In the genomic region with DNA sequence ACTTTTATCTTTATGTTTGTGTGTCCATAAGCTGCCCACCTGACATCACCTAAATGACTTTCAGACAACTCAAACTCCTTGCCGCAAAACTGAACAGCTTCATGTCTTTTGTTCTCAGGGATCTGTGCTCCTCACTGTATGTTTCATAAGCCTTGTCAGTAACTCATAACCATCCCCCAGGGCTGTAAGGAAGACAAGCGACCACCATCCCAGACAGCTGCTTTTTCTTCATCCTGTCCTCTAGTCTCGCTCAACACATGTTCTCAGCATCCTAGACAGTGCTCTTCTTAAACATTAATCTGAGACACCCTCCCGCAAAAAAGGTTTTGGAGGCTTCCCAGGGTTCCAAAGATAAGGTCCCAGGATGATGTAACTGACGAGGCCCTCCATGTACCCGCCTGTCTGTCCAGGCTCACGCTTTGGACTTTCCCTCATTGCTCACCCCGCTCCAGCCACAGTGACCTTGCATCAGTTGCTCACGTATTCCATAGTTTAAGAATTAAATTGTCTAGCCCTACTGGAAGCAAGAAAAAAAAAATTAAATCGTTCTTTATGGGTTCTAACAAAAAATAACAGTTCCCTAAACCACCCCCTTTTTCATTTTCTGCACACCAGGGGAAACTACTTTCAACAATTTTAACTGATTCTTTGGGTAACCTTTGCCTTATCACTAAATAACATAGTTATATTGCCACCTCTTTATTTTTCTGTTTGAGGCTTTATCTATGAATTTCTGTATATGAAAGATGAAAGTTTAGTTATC, we compare ENCODE assay signal across 1 cellular context.
A peak's percentile ranks its signal among the peaks of the same experiment; 100 is the strongest.
TF ChIP-seq lines count a peak whose summit lies in the region.

No MANE protein-coding gene starts in this region.

TF ChIP-seq in K562, 482 proteins besides CTCF, POLR2A, EP300 and RAD21 (continued from another document and continues in another):
- TF ChIP-seq, protein P1, sequence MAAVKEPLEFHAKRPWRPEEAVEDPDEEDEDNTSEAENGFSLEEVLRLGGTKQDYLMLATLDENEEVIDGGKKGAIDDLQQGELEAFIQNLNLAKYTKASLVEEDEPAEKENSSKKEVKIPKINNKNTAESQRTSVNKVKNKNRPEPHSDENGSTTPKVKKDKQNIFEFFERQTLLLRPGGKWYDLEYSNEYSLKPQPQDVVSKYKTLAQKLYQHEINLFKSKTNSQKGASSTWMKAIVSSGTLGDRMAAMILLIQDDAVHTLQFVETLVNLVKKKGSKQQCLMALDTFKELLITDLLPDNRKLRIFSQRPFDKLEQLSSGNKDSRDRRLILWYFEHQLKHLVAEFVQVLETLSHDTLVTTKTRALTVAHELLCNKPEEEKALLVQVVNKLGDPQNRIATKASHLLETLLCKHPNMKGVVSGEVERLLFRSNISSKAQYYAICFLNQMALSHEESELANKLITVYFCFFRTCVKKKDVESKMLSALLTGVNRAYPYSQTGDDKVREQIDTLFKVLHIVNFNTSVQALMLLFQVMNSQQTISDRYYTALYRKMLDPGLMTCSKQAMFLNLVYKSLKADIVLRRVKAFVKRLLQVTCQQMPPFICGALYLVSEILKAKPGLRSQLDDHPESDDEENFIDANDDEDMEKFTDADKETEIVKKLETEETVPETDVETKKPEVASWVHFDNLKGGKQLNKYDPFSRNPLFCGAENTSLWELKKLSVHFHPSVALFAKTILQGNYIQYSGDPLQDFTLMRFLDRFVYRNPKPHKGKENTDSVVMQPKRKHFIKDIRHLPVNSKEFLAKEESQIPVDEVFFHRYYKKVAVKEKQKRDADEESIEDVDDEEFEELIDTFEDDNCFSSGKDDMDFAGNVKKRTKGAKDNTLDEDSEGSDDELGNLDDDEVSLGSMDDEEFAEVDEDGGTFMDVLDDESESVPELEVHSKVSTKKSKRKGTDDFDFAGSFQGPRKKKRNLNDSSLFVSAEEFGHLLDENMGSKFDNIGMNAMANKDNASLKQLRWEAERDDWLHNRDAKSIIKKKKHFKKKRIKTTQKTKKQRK (IDR thresholded peaks at IDR 0.05; ENCODE audit: borderline replicate concordance, low read depth, low read length) = no peak
- peak; percentile 51 for TF ChIP-seq L3MBTL2 (IDR thresholded peaks at IDR 0.05)
- no peak for TF ChIP-seq HNRNPL (IDR thresholded peaks at IDR 0.05; ENCODE audit: low read depth, low read length)
- no peak for TF ChIP-seq MEIS2 (IDR thresholded peaks at IDR 0.05; ENCODE audit: partially characterized antibody)
- TF ChIP-seq, protein P2, sequence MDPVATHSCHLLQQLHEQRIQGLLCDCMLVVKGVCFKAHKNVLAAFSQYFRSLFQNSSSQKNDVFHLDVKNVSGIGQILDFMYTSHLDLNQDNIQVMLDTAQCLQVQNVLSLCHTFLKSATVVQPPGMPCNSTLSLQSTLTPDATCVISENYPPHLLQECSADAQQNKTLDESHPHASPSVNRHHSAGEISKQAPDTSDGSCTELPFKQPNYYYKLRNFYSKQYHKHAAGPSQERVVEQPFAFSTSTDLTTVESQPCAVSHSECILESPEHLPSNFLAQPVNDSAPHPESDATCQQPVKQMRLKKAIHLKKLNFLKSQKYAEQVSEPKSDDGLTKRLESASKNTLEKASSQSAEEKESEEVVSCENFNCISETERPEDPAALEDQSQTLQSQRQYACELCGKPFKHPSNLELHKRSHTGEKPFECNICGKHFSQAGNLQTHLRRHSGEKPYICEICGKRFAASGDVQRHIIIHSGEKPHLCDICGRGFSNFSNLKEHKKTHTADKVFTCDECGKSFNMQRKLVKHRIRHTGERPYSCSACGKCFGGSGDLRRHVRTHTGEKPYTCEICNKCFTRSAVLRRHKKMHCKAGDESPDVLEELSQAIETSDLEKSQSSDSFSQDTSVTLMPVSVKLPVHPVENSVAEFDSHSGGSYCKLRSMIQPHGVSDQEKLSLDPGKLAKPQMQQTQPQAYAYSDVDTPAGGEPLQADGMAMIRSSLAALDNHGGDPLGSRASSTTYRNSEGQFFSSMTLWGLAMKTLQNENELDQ (CRISPR knock-in tag; IDR thresholded peaks at IDR 0.05; ENCODE audit: borderline replicate concordance) = no peak
- no peak for TF ChIP-seq SIN3A (IDR thresholded peaks at IDR 0.05; ENCODE audit: borderline replicate concordance in 2 of 2, control insufficient read depth in 1 of 2, low read depth in 2 of 2, low read length in 2 of 2)
- no peak for TF ChIP-seq ZNF561 (CRISPR knock-in tag; conservative IDR thresholded peaks at IDR 0.05)
- TF ChIP-seq, protein P3, sequence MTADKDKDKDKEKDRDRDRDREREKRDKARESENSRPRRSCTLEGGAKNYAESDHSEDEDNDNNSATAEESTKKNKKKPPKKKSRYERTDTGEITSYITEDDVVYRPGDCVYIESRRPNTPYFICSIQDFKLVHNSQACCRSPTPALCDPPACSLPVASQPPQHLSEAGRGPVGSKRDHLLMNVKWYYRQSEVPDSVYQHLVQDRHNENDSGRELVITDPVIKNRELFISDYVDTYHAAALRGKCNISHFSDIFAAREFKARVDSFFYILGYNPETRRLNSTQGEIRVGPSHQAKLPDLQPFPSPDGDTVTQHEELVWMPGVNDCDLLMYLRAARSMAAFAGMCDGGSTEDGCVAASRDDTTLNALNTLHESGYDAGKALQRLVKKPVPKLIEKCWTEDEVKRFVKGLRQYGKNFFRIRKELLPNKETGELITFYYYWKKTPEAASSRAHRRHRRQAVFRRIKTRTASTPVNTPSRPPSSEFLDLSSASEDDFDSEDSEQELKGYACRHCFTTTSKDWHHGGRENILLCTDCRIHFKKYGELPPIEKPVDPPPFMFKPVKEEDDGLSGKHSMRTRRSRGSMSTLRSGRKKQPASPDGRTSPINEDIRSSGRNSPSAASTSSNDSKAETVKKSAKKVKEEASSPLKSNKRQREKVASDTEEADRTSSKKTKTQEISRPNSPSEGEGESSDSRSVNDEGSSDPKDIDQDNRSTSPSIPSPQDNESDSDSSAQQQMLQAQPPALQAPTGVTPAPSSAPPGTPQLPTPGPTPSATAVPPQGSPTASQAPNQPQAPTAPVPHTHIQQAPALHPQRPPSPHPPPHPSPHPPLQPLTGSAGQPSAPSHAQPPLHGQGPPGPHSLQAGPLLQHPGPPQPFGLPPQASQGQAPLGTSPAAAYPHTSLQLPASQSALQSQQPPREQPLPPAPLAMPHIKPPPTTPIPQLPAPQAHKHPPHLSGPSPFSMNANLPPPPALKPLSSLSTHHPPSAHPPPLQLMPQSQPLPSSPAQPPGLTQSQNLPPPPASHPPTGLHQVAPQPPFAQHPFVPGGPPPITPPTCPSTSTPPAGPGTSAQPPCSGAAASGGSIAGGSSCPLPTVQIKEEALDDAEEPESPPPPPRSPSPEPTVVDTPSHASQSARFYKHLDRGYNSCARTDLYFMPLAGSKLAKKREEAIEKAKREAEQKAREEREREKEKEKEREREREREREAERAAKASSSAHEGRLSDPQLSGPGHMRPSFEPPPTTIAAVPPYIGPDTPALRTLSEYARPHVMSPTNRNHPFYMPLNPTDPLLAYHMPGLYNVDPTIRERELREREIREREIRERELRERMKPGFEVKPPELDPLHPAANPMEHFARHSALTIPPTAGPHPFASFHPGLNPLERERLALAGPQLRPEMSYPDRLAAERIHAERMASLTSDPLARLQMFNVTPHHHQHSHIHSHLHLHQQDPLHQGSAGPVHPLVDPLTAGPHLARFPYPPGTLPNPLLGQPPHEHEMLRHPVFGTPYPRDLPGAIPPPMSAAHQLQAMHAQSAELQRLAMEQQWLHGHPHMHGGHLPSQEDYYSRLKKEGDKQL (CRISPR knock-in tag; IDR thresholded peaks at IDR 0.05; ENCODE audit: borderline replicate concordance) = no peak
- 0 out of 2 replicates have a peak, but pooled peaks have one; percentile 26 for TF ChIP-seq ZNF589 (CRISPR knock-in tag; IDR thresholded peaks at IDR 0.05; ENCODE audit: low read depth)
- no peak for TF ChIP-seq ZNF324 (CRISPR knock-in tag; IDR thresholded peaks at IDR 0.05)
- TF ChIP-seq TEAD1 (CRISPR knock-in tag; IDR thresholded peaks at IDR 0.05) = no peak
- TF ChIP-seq, protein P4, sequence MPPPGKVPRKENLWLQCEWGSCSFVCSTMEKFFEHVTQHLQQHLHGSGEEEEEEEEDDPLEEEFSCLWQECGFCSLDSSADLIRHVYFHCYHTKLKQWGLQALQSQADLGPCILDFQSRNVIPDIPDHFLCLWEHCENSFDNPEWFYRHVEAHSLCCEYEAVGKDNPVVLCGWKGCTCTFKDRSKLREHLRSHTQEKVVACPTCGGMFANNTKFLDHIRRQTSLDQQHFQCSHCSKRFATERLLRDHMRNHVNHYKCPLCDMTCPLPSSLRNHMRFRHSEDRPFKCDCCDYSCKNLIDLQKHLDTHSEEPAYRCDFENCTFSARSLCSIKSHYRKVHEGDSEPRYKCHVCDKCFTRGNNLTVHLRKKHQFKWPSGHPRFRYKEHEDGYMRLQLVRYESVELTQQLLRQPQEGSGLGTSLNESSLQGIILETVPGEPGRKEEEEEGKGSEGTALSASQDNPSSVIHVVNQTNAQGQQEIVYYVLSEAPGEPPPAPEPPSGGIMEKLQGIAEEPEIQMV (tag; conservative IDR thresholded peaks at IDR 0.05; ENCODE audit: low read depth) = no peak
- TF ChIP-seq ESRRA (IDR thresholded peaks at IDR 0.05; ENCODE audit: borderline replicate concordance, low read depth) = peak; percentile 31; the same call in 1 of the 2 replicates
- TF ChIP-seq GATAD2A (IDR thresholded peaks at IDR 0.05) = no peak
- TF ChIP-seq, protein P5, sequence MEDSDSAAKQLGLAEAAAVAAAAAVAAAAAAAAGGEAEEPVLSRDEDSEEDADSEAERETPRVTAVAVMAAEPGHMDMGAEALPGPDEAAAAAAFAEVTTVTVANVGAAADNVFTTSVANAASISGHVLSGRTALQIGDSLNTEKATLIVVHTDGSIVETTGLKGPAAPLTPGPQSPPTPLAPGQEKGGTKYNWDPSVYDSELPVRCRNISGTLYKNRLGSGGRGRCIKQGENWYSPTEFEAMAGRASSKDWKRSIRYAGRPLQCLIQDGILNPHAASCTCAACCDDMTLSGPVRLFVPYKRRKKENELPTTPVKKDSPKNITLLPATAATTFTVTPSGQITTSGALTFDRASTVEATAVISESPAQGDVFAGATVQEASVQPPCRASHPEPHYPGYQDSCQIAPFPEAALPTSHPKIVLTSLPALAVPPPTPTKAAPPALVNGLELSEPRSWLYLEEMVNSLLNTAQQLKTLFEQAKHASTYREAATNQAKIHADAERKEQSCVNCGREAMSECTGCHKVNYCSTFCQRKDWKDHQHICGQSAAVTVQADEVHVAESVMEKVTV (CRISPR knock-in tag; IDR thresholded peaks at IDR 0.05) = no peak
- TF ChIP-seq, protein P6, sequence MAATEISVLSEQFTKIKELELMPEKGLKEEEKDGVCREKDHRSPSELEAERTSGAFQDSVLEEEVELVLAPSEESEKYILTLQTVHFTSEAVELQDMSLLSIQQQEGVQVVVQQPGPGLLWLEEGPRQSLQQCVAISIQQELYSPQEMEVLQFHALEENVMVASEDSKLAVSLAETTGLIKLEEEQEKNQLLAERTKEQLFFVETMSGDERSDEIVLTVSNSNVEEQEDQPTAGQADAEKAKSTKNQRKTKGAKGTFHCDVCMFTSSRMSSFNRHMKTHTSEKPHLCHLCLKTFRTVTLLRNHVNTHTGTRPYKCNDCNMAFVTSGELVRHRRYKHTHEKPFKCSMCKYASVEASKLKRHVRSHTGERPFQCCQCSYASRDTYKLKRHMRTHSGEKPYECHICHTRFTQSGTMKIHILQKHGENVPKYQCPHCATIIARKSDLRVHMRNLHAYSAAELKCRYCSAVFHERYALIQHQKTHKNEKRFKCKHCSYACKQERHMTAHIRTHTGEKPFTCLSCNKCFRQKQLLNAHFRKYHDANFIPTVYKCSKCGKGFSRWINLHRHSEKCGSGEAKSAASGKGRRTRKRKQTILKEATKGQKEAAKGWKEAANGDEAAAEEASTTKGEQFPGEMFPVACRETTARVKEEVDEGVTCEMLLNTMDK (IDR thresholded peaks at IDR 0.05; ENCODE audit: borderline replicate concordance, insufficient read depth, low read depth, low read length, poor library complexity, severe bottlenecking) = no peak
- TF ChIP-seq HDGF (IDR thresholded peaks at IDR 0.05) = no peak
- TF ChIP-seq DIDO1 (tag; IDR thresholded peaks at IDR 0.05; ENCODE audit: low read depth) = no peak
- TF ChIP-seq ZNF766 (CRISPR knock-in tag; conservative IDR thresholded peaks at IDR 0.05) = no peak
- no peak for TF ChIP-seq ELF2 (CRISPR knock-in tag; IDR thresholded peaks at IDR 0.05)
- TF ChIP-seq, protein P7, sequence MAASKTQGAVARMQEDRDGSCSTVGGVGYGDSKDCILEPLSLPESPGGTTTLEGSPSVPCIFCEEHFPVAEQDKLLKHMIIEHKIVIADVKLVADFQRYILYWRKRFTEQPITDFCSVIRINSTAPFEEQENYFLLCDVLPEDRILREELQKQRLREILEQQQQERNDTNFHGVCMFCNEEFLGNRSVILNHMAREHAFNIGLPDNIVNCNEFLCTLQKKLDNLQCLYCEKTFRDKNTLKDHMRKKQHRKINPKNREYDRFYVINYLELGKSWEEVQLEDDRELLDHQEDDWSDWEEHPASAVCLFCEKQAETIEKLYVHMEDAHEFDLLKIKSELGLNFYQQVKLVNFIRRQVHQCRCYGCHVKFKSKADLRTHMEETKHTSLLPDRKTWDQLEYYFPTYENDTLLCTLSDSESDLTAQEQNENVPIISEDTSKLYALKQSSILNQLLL (CRISPR knock-in tag; IDR thresholded peaks at IDR 0.05; ENCODE audit: borderline replicate concordance) = no peak
- TF ChIP-seq JUN (IDR thresholded peaks at IDR 0.05; ENCODE audit: borderline replicate concordance, low read depth, low read length) = no peak
- no peak for TF ChIP-seq JUN (CRISPR knock-in tag; IDR thresholded peaks at IDR 0.05; ENCODE audit: borderline replicate concordance)
- TF ChIP-seq, protein P8, sequence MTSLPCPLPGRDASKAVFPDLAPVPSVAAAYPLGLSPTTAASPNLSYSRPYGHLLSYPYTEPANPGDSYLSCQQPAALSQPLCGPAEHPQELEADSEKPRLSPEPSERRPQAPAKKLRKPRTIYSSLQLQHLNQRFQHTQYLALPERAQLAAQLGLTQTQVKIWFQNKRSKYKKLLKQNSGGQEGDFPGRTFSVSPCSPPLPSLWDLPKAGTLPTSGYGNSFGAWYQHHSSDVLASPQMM (CRISPR knock-in tag; IDR thresholded peaks at IDR 0.05) = no peak
- no peak for TF ChIP-seq BRF1 (IDR thresholded peaks at IDR 0.05; ENCODE audit: borderline replicate concordance, extremely low read depth, insufficient read length)
- no peak for TF ChIP-seq SREBF1 (IDR thresholded peaks at IDR 0.05; ENCODE audit: borderline replicate concordance, low read depth, low read length)
- peak; percentile 22 for TF ChIP-seq TAF9B (IDR thresholded peaks at IDR 0.05; ENCODE audit: partially characterized antibody)
- no peak for TF ChIP-seq MECOM (CRISPR knock-in tag; IDR thresholded peaks at IDR 0.05)
- TF ChIP-seq, protein P9, sequence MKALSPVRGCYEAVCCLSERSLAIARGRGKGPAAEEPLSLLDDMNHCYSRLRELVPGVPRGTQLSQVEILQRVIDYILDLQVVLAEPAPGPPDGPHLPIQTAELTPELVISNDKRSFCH (CRISPR knock-in tag; IDR thresholded peaks at IDR 0.05) = no peak
- TF ChIP-seq, protein P9 (tag; IDR thresholded peaks at IDR 0.05) = 0 out of 2 replicates have a peak, but pooled peaks have one; percentile 55
